ENCODE assay signal across 10 cellular contexts in genomic region chr19:55601127-55601526, GRCh38. TPM values are rescaled to one million over a fixed set of nuclear protein-coding genes. Genes with fewer than 3 reads are reported as not detected.
DNase-seq lines count a peak whose midpoint lies in the region; ATAC-seq and TF ChIP-seq lines count a peak whose summit lies in the region.
"Had no signal": no experiment of that assay in that cellular context is flagged by ENCODE, and none has a peak within 500 bp of the region (broad histone marks: within the 10 kb centered on the region; RNA-seq: fewer than 3 reads in every experiment).

No MANE protein-coding gene starts in this region.

- H3K79me2 ChIP-seq in DND-41 (ENCODE audit: insufficient read depth, low read length) (peaks cover 22% of the 10 kb centered on the region), OCI-LY7 (ENCODE audit: insufficient read depth, low read depth, low read length) (no peaks in the 10 kb centered on the region), parathyroid adenoma (peaks cover 4% of the 10 kb centered on the region)

- peak overlapping the region; percentile 66 to 76; a peak in 3 of 4 replicates for H3K4me3 ChIP-seq in DND-41 (ENCODE audit: low read depth in 1 of 2, low read length in 2 of 2)
- peak overlapping the region; percentile 74 for H3K4me3 ChIP-seq in OCI-LY7 (ENCODE audit: low read depth, low read length, poor library complexity, severe bottlenecking)
- H3K4me3 ChIP-seq in epithelial cell of esophagus (ENCODE audit: low read length): peak overlapping the region; percentile 90
- peak overlapping the region; percentile 88 for H3K4me3 ChIP-seq in parathyroid adenoma (ENCODE audit: low read depth, low read length)

- DNase-seq in DND-41: no peak
- DNase-seq in OCI-LY7 (ENCODE audit: low spot score): no peak
- DNase-seq in epithelial cell of esophagus (ENCODE audit: low read depth): peak; percentile 85
- DNase-seq in AG08395 (ENCODE audit: low spot score): no peak
- DNase-seq: stimulated activated CD4-positive, alpha-beta T cell treated with anti-CD3 and anti-CD28 coated beads, Interleukin-15, amount 100 ng/mL, for 24 hours; T-helper 9 cell had no signal

- no peak for TF ChIP-seq CTCF in DND-41 (IDR thresholded peaks at IDR 0.05; ENCODE audit: borderline replicate concordance, extremely low read depth, low read length, poor library complexity, severe bottlenecking)
- no peak for TF ChIP-seq CTCF in OCI-LY7 (conservative IDR thresholded peaks at IDR 0.05; ENCODE audit: low read length)
- no peak for TF ChIP-seq CTCF in epithelial cell of esophagus (IDR thresholded peaks at IDR 0.05; ENCODE audit: insufficient read depth, low read depth, low read length, missing control alignments)
- TF ChIP-seq CTCF in parathyroid adenoma (IDR thresholded peaks at IDR 0.05): no peak

- H3K4me1 ChIP-seq in DND-41 (ENCODE audit: insufficient read depth, low read length) (peaks cover 46% of the 10 kb centered on the region), OCI-LY7 (ENCODE audit: insufficient read depth, low read length, poor library complexity, severe bottlenecking) (peaks cover 36% of the 10 kb centered on the region), parathyroid adenoma (peaks cover 9% of the 10 kb centered on the region)

- H3K36me3 ChIP-seq in DND-41 (ENCODE audit: insufficient read depth, low read length): peaks cover 16% of the 10 kb centered on the region
- peaks cover 8% of the 10 kb centered on the region for H3K36me3 ChIP-seq in OCI-LY7 (ENCODE audit: insufficient read depth, low read length)
- H3K36me3 ChIP-seq in parathyroid adenoma (ENCODE audit: control insufficient read depth, insufficient read depth, low read length): no peaks in the 10 kb centered on the region

- H3K9ac ChIP-seq in DND-41 (ENCODE audit: low read depth, low read length) (peak overlapping the region; percentile 99), parathyroid adenoma (no peak overlapping the region)

- peak overlapping the region; percentile 81 for H2AFZ ChIP-seq in DND-41 (ENCODE audit: low read depth, low read length)
- H2AFZ ChIP-seq in OCI-LY7 (ENCODE audit: low read length): no peak overlapping the region
- peak overlapping the region; percentile 69 for H2AFZ ChIP-seq in parathyroid adenoma

- POLR2A ChIA-PET in OCI-LY7 (lab: Charles Lee): no interaction called here

- no peak for ATAC-seq in DND-41 (ENCODE audit: insufficient read depth, low read depth)
- ATAC-seq in HG02840 (IDR thresholded peaks at IDR 0.05; ENCODE audit: low FRiP score, unreplicated experiment): no peak
- ATAC-seq in esophagus mucosa: no peak
- ATAC-seq in HG03342 (IDR thresholded peaks at IDR 0.05; ENCODE audit: unreplicated experiment): no peak

- H3K4me2 ChIP-seq in DND-41 (ENCODE audit: insufficient read depth, low read length): peak overlapping the region; percentile 93
- peak overlapping the region; percentile 100 for H3K4me2 ChIP-seq in OCI-LY7 (ENCODE audit: low read length)
- peak overlapping the region; percentile 92 for H3K4me2 ChIP-seq in parathyroid adenoma (ENCODE audit: low read length)

- no peaks in the 10 kb centered on the region for H3K9me2 ChIP-seq in OCI-LY7 (ENCODE audit: insufficient read depth, low read length)

- intact Hi-C loops in OCI-LY7 (cut with micrococcal nuclease; ENCODE audit: unreplicated experiment): no loop called here

- no peaks in the 10 kb centered on the region for H3K27me3 ChIP-seq in DND-41 (ENCODE audit: insufficient read depth, low read length, poor library complexity)
- H3K27me3 ChIP-seq in parathyroid adenoma (ENCODE audit: control insufficient read depth, insufficient read depth, low read length): no peaks in the 10 kb centered on the region

- H4K20me1 ChIP-seq in DND-41 (ENCODE audit: insufficient read depth, low read length) (no peaks in the 10 kb centered on the region), OCI-LY7 (ENCODE audit: insufficient read depth, low read length) (no peaks in the 10 kb centered on the region)

- H3K9me3 ChIP-seq in DND-41 (ENCODE audit: insufficient read depth, low read length, severe bottlenecking): no peaks in the 10 kb centered on the region
- no peaks in the 10 kb centered on the region for H3K9me3 ChIP-seq in OCI-LY7 (ENCODE audit: low read length)
- H3K9me3 ChIP-seq in parathyroid adenoma (ENCODE audit: control insufficient read depth, low read length): no peaks in the 10 kb centered on the region

- BruUV-seq in OCI-LY7 (replicated peaks; lab: Mats Ljungman, UMichigan): TSS peak; percentile 57

- CTCF ChIA-PET in OCI-LY7 (lab: Charles Lee; ENCODE audit: unreplicated experiment): no interaction called here

- H3K27ac ChIP-seq in DND-41 (ENCODE audit: low read length) (peak overlapping the region; percentile 93), OCI-LY7 (ENCODE audit: low read depth, low read length, poor library complexity, severe bottlenecking) (peak overlapping the region; percentile 94), parathyroid adenoma (peak overlapping the region; percentile 96)

RNA-seq across cellular contexts. Expression of gene ZNF524, which starts 1.0 kb away (rescaled TPM):
- total RNA-seq in OCI-LY7 (2014; rRNA removed; shearing (Covaris generic)): 14.5 and 21.6 TPM in 2 replicates
- total RNA-seq in OCI-LY7 (2022): 9.2 and 12.3 TPM in 2 replicates
- total RNA-seq in esophagus mucosa: 20.1 TPM

RNA-seq across cellular contexts. Expression of gene FIZ1, which starts 1.8 kb away (rescaled TPM):
- 6.0 and 6.8 TPM in 2 replicates for total RNA-seq in OCI-LY7 (2014; rRNA removed; shearing (Covaris generic))
- total RNA-seq in OCI-LY7 (2022) (17.1 and 18.0 TPM in 2 replicates), esophagus mucosa (7.1 TPM)

RNA-seq across cellular contexts. Expression of gene ZNF865, which starts 4.3 kb away (rescaled TPM):
- 2.1 and 3.0 TPM in 2 replicates for total RNA-seq in OCI-LY7 (2014; rRNA removed; shearing (Covaris generic))
- total RNA-seq in OCI-LY7 (2022) (11.3 and 13.0 TPM in 2 replicates), esophagus mucosa (5.3 TPM)

RNA-seq across cellular contexts. Expression of gene ZNF579, which starts 20.5 kb away (rescaled TPM):
- total RNA-seq in OCI-LY7 (2014; rRNA removed; shearing (Covaris generic)): 4.1 and 6.1 TPM in 2 replicates
- total RNA-seq in OCI-LY7 (2022) (11.1 and 11.6 TPM in 2 replicates), esophagus mucosa (3.4 TPM)

RNA-seq across cellular contexts. Expression of gene ZNF784, which starts 23.2 kb away (rescaled TPM):
- 3.4 and 6.6 TPM in 2 replicates for total RNA-seq in OCI-LY7 (2014; rRNA removed; shearing (Covaris generic))
- total RNA-seq in OCI-LY7 (2022): 4.0 and 5.4 TPM in 2 replicates
- total RNA-seq in esophagus mucosa: 3.8 TPM
